In the genomic region with DNA sequence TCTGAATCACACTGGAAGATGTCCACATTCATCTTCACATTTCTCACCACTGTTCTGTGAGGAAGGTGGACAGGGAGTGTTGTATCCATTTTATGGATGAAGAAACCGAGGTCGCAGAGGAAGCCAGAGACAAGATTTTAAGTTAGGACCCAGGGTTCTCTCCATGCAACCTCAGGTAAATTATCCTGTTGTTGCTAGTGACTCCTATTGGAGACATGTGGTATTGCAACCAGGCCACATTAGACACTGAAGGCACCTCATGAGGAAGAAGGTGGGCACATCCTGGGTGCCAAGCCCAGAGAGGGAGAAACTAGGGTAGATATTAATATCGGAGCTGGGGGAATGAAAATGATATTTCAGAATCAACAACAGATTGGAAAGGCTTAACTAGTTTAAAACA, we compare ENCODE assay signal across 13 cellular contexts. TPM values are rescaled to one million over a fixed set of nuclear protein-coding genes. Genes with fewer than 3 reads are reported as not detected.
DNase-seq lines count a peak whose midpoint lies in the region; ATAC-seq, FAIRE-seq and TF ChIP-seq lines count a peak whose summit lies in the region.
"Had no signal": no experiment of that assay in that cellular context is flagged by ENCODE, and none has a peak within 500 bp of the region (broad histone marks: within the 10 kb centered on the region; RNA-seq: fewer than 3 reads in every experiment).

No MANE protein-coding gene starts in this region.

- no peak overlapping the region for H3K4me2 ChIP-seq in A549

- no peaks in the 10 kb centered on the region for H3K36me3 ChIP-seq in Panc1 (ENCODE audit: control insufficient read depth, insufficient read depth, low read length)
- H3K36me3 ChIP-seq: right atrium auricular region had no signal

- POLR2A ChIA-PET in A549 (lab: Yijun Ruan, JAX) (no interaction called here), Panc1 (lab: Charles Lee) (no interaction called here)

- no peak overlapping the region for H3K27ac ChIP-seq in A549
- no peak overlapping the region for H3K27ac ChIP-seq in Panc1 (ENCODE audit: low read length)
- no peak overlapping the region for H3K27ac ChIP-seq in foreskin keratinocyte
- H3K27ac ChIP-seq: right atrium auricular region had no signal

- CTCF ChIA-PET in A549 (lab: Yijun Ruan, JAX), result interaction anchor here (0.5 to 3.9 kb wide), 38 partner anchors 9 to 126 kb away, joined by 3 to 65 read pairs (median 6); a partner anchor contains a TSS
- CTCF ChIA-PET in Panc1 (lab: Charles Lee), result interaction anchor here (0.6 to 0.9 kb wide), 2 partner anchors 20 to 32 kb away, joined by 3 to 5 read pairs; no protein-coding TSS in a partner anchor

- H3K4me3 ChIP-seq in A549 (no peak overlapping the region), GM12864 (ENCODE audit: low read depth, low read length) (no peak overlapping the region), Panc1 (ENCODE audit: low read depth in 2 of 2, low read length in 2 of 2) (no peak overlapping the region)
- H3K4me3 ChIP-seq: right atrium auricular region had no signal

- H3K9me3 ChIP-seq in A549 (peaks cover 19% of the 10 kb centered on the region), Panc1 (ENCODE audit: control insufficient read depth, insufficient read depth, low read depth, low read length) (no peaks in the 10 kb centered on the region)

- no TSS peak for BruUV-seq in Panc1 (replicated peaks; lab: Mats Ljungman, UMichigan)

- no peak for TF ChIP-seq RAD21 in A549 (conservative IDR thresholded peaks at IDR 0.05 in 1 of 2, IDR thresholded peaks at IDR 0.05 in 1 of 2)

- in situ Hi-C loops in Panc1 (cut with HindIII; ENCODE audit: low pct_unique_long_range_greater_than_20kb, low sequenced_read_pairs), result no loop called here

- peak; percentile 40; the same call in 2 of the 3 replicates for TF ChIP-seq CTCF in A549 (IDR thresholded peaks at IDR 0.05)
- peak; percentile 70 for TF ChIP-seq CTCF in GM12864 (IDR thresholded peaks at IDR 0.05; ENCODE audit: low read depth, low read length, missing control alignments)
- peak; percentile 68 for TF ChIP-seq CTCF in Panc1 (IDR thresholded peaks at IDR 0.05)
- TF ChIP-seq CTCF in foreskin keratinocyte (conservative IDR thresholded peaks at IDR 0.05), result peak; percentile 56

- peak in 1 of 2 experiments; percentile 49 for DNase-seq in A549 (ENCODE audit: low read depth in 1 of 2, low spot score in 1 of 2)
- DNase-seq in GM12864 (ENCODE audit: low read depth), result no peak
- DNase-seq in Panc1 (ENCODE audit: low read depth, low spot score), result no peak
- no peak for DNase-seq in foreskin keratinocyte
- no peak for DNase-seq in glomerular visceral epithelial cell (ENCODE audit: extremely low spot score)
- no peak for DNase-seq in NCI-H2196 treated with DMSO at 0.1 percent for 48 hours (lab: John Stamatoyannopoulos, UW; ENCODE audit: unreplicated experiment)
- DNase-seq in hepatic stellate cell (ENCODE audit: low spot score), result no peak
- DNase-seq: effector CD8-positive, alpha-beta T cell; GOT3; kidney glomerular epithelial cell; NCI-H1105 treated with DMSO at 0.1 percent for 48 hours had no signal

- H3K4me1 ChIP-seq in A549, result 0 out of 3 replicates have a peak, but pooled peaks cover 3% of the 10 kb centered on the region
- no peaks in the 10 kb centered on the region for H3K4me1 ChIP-seq in Panc1 (ENCODE audit: control insufficient read depth, insufficient read depth, low read length)
- no peaks in the 10 kb centered on the region for H3K4me1 ChIP-seq in foreskin keratinocyte
- H3K4me1 ChIP-seq: right atrium auricular region had no signal

- peaks cover 3% of the 10 kb centered on the region; the same call in 1 of the 2 replicates for H3K27me3 ChIP-seq in Panc1 (ENCODE audit: control insufficient read depth, insufficient read depth, low read length)
- H3K27me3 ChIP-seq in foreskin keratinocyte, result peaks cover 38% of the 10 kb centered on the region
- H3K27me3 ChIP-seq: right atrium auricular region had no signal

- TF ChIP-seq EP300 in A549 (IDR thresholded peaks at IDR 0.05), result no peak

- ATAC-seq in A549 (no peak), Panc1 (no peak), foreskin keratinocyte (no peak), HG03521 (IDR thresholded peaks at IDR 0.05; ENCODE audit: unreplicated experiment) (no peak)

- intact Hi-C loops in Panc1 (cut with micrococcal nuclease; ENCODE audit: unreplicated experiment), result loop anchor here (10.0 kb wide), 1 partner anchor 82 kb away; a partner anchor contains a TSS

- WGBS in A549 (ENCODE audit: missing lambda C conversion rate), result 62% methylated on average over 3 of the region's 3 CpGs

- TF ChIP-seq POLR2A in A549 (IDR thresholded peaks at IDR 0.05; ENCODE audit: low read length), result no peak

- no peak for FAIRE-seq in A549 (lab: Jason Lieb, UNC)

TF ChIP-seq in A549, 52 proteins besides CTCF, POLR2A, EP300 and RAD21:
- TF ChIP-seq FOXS1 (CRISPR knock-in tag; IDR thresholded peaks at IDR 0.05) (0 out of 2 replicates have a peak, but pooled peaks have one; percentile 42), HOXB13 (CRISPR knock-in tag; IDR thresholded peaks at IDR 0.05; ENCODE audit: low read depth) (no peak), EHF (CRISPR knock-in tag; IDR thresholded peaks at IDR 0.05) (0 out of 2 replicates have a peak, but pooled peaks have one; percentile 46), POLR2AphosphoS2 (conservative IDR thresholded peaks at IDR 0.05; ENCODE audit: low read length) (no peak), CHD4 (IDR thresholded peaks at IDR 0.05; ENCODE audit: borderline replicate concordance) (0 out of 2 replicates have a peak, but pooled peaks have one; percentile 57)
TF ChIP-seq in A549: peak in this region for 3.

RNA-seq across cellular contexts. Expression of a gene that starts 8.5 kb away (rescaled TPM):
- polyA plus RNA-seq in A549 (2011; rRNA removed) (0.05 and 0.22 TPM in 2 replicates), A549 (2017; fragmentation: RNase III; extraction: RNeasy Plus Mini Kit Qiagen cat#74134 plus additional on column Dnase treatment) (0.05 to 0.17 TPM (median 0.07 TPM) in 3 replicates), foreskin keratinocyte (not detected in 2 replicates)
- 0.01 TPM in 1 of 2 replicates, not detected in the other for polyA plus RNA-seq in A549 (2012; cell fraction: cytosol; rRNA removed)
- polyA plus RNA-seq in A549 (2012; cell fraction: nucleus; rRNA removed), result 0.05 TPM in 1 of 2 replicates, not detected in the other
- 0.50 TPM in 1 of 2 replicates, not detected in the other for polyA minus RNA-seq in A549 (2011; rRNA and poly(A)+ RNA removed)
- total RNA-seq in Panc1 (2021; ENCODE audit: unreplicated experiment) (not detected), foreskin keratinocyte (not detected in 2 replicates)
- 0.08 TPM for polyA plus RNA-seq in Panc1 (2012; ENCODE audit: insufficient read length)

RNA-seq across cellular contexts. Expression of a gene that starts 24.3 kb away (rescaled TPM):
- polyA plus RNA-seq in A549 (2011; rRNA removed), result 10.8 and 11.6 TPM in 2 replicates
- polyA plus RNA-seq in A549 (2012; cell fraction: cytosol; rRNA removed), result 5.3 and 6.2 TPM in 2 replicates
- 9.1 and 9.9 TPM in 2 replicates for polyA plus RNA-seq in A549 (2012; cell fraction: nucleus; rRNA removed)
- 5.9 to 8.4 TPM (median 8.3 TPM) in 3 replicates for polyA plus RNA-seq in A549 (2017; fragmentation: RNase III; extraction: RNeasy Plus Mini Kit Qiagen cat#74134 plus additional on column Dnase treatment)
- polyA minus RNA-seq in A549 (2011; rRNA and poly(A)+ RNA removed), result 7.0 TPM in 2 replicates
- 3.4 TPM for total RNA-seq in Panc1 (2021; ENCODE audit: unreplicated experiment)
- 2.9 TPM for polyA plus RNA-seq in Panc1 (2012; ENCODE audit: insufficient read length)
- total RNA-seq in foreskin keratinocyte, result 1.2 and 1.3 TPM in 2 replicates
- 0.87 and 0.99 TPM in 2 replicates for polyA plus RNA-seq in foreskin keratinocyte
